1 cellular context compared by ENCODE assay signal in the genomic region with DNA sequence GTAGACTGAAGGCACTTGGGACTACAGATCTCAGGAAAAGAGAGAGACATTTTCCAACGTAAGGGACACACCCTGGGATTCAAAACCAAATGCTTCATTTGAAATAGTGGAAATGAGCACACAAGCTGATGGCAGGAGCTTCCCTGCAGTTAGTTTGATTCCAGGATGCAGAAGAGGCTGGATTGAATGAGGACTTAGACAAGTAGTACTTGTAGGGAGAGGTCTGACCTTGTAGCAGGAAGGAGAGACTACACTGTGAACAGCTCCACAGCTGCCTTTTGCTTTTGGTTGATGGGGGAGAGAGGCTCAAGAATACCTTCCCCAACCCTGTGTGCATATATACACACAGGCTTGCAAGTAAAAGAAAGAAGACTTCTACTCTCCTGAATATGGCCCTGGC.
TF ChIP-seq lines count a peak whose summit lies in the region.

No MANE protein-coding gene starts in this region.

TF ChIP-seq in GM23338, 12 proteins besides CTCF, POLR2A, EP300 and RAD21 (continued from another document):
- TF ChIP-seq, protein P1, sequence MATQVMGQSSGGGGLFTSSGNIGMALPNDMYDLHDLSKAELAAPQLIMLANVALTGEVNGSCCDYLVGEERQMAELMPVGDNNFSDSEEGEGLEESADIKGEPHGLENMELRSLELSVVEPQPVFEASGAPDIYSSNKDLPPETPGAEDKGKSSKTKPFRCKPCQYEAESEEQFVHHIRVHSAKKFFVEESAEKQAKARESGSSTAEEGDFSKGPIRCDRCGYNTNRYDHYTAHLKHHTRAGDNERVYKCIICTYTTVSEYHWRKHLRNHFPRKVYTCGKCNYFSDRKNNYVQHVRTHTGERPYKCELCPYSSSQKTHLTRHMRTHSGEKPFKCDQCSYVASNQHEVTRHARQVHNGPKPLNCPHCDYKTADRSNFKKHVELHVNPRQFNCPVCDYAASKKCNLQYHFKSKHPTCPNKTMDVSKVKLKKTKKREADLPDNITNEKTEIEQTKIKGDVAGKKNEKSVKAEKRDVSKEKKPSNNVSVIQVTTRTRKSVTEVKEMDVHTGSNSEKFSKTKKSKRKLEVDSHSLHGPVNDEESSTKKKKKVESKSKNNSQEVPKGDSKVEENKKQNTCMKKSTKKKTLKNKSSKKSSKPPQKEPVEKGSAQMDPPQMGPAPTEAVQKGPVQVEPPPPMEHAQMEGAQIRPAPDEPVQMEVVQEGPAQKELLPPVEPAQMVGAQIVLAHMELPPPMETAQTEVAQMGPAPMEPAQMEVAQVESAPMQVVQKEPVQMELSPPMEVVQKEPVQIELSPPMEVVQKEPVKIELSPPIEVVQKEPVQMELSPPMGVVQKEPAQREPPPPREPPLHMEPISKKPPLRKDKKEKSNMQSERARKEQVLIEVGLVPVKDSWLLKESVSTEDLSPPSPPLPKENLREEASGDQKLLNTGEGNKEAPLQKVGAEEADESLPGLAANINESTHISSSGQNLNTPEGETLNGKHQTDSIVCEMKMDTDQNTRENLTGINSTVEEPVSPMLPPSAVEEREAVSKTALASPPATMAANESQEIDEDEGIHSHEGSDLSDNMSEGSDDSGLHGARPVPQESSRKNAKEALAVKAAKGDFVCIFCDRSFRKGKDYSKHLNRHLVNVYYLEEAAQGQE (IDR thresholded peaks at IDR 0.05; ENCODE audit: unreplicated experiment): no peak
- no peak for TF ChIP-seq NANOG (IDR thresholded peaks at IDR 0.05; ENCODE audit: borderline replicate concordance)
- TF ChIP-seq, protein P2, sequence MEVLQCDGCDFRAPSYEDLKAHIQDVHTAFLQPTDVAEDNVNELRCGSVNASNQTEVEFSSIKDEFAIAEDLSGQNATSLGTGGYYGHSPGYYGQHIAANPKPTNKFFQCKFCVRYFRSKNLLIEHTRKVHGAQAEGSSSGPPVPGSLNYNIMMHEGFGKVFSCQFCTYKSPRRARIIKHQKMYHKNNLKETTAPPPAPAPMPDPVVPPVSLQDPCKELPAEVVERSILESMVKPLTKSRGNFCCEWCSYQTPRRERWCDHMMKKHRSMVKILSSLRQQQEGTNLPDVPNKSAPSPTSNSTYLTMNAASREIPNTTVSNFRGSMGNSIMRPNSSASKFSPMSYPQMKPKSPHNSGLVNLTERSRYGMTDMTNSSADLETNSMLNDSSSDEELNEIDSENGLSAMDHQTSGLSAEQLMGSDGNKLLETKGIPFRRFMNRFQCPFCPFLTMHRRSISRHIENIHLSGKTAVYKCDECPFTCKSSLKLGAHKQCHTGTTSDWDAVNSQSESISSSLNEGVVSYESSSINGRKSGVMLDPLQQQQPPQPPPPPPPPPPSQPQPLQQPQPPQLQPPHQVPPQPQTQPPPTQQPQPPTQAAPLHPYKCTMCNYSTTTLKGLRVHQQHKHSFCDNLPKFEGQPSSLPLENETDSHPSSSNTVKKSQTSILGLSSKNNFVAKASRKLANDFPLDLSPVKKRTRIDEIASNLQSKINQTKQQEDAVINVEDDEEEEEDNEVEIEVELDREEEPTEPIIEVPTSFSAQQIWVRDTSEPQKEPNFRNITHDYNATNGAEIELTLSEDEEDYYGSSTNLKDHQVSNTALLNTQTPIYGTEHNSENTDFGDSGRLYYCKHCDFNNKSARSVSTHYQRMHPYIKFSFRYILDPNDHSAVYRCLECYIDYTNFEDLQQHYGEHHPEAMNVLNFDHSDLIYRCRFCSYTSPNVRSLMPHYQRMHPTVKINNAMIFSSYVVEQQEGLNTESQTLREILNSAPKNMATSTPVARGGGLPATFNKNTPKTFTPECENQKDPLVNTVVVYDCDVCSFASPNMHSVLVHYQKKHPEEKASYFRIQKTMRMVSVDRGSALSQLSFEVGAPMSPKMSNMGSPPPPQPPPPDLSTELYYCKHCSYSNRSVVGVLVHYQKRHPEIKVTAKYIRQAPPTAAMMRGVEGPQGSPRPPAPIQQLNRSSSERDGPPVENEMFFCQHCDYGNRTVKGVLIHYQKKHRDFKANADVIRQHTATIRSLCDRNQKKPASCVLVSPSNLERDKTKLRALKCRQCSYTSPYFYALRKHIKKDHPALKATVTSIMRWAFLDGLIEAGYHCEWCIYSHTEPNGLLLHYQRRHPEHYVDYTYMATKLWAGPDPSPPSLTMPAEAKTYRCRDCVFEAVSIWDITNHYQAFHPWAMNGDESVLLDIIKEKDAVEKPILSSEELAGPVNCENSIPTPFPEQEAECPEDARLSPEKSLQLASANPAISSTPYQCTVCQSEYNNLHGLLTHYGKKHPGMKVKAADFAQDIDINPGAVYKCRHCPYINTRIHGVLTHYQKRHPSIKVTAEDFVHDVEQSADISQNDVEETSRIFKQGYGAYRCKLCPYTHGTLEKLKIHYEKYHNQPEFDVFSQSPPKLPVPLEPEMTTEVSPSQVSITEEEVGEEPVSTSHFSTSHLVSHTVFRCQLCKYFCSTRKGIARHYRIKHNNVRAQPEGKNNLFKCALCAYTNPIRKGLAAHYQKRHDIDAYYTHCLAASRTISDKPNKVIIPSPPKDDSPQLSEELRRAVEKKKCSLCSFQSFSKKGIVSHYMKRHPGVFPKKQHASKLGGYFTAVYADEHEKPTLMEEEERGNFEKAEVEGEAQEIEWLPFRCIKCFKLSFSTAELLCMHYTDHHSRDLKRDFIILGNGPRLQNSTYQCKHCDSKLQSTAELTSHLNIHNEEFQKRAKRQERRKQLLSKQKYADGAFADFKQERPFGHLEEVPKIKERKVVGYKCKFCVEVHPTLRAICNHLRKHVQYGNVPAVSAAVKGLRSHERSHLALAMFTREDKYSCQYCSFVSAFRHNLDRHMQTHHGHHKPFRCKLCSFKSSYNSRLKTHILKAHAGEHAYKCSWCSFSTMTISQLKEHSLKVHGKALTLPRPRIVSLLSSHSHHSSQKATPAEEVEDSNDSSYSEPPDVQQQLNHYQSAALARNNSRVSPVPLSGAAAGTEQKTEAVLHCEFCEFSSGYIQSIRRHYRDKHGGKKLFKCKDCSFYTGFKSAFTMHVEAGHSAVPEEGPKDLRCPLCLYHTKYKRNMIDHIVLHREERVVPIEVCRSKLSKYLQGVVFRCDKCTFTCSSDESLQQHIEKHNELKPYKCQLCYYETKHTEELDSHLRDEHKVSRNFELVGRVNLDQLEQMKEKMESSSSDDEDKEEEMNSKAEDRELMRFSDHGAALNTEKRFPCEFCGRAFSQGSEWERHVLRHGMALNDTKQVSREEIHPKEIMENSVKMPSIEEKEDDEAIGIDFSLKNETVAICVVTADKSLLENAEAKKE (CRISPR knock-in tag; IDR thresholded peaks at IDR 0.05): no peak
- TF ChIP-seq EZH2phosphoT487 (IDR thresholded peaks at IDR 0.05; ENCODE audit: unreplicated experiment): no peak
TF ChIP-seq in GM23338: peak in this region for 0.
